10 cellular contexts compared by ENCODE assay signal in genomic region chr16:81608515-81609209, GRCh38.
DNase-seq lines count a peak whose midpoint lies in the region; ATAC-seq lines count a peak whose summit lies in the region.
"Had no signal": no experiment of that assay in that cellular context is flagged by ENCODE, and none has a peak within 500 bp of the region (broad histone marks: within the 10 kb centered on the region; RNA-seq: fewer than 3 reads in every experiment).

No MANE protein-coding gene starts in this region.

- H3K36me3 Mint-ChIP-seq in central memory CD8-positive, alpha-beta T cell (ENCODE audit: insufficient read depth), result peaks cover 8% of the 10 kb centered on the region
- H3K36me3 Mint-ChIP-seq in naive B cell, result peaks cover 0 to 5% of the 10 kb centered on the region in 2 donors

- ATAC-seq in HG03135 (IDR thresholded peaks at IDR 0.05; ENCODE audit: unreplicated experiment), result peak; percentile 49
- ATAC-seq in central memory CD8-positive, alpha-beta T cell (replicated peaks; ENCODE audit: extremely low read depth, poor library complexity, severe bottlenecking), result no peak
- peak; percentile 80 to 83 for ATAC-seq in naive B cell (ENCODE audit: low read depth in 2 of 2)
- no peak for ATAC-seq in GM21737 (IDR thresholded peaks at IDR 0.05; ENCODE audit: unreplicated experiment)

- H3K9me3 Mint-ChIP-seq in central memory CD8-positive, alpha-beta T cell, result no peaks in the 10 kb centered on the region
- H3K9me3 Mint-ChIP-seq in naive B cell, result no peaks in the 10 kb centered on the region

- H3K27me3 Mint-ChIP-seq in central memory CD8-positive, alpha-beta T cell, result no peaks in the 10 kb centered on the region
- no peaks in the 10 kb centered on the region for H3K27me3 Mint-ChIP-seq in naive B cell

- H3K4me1 Mint-ChIP-seq in central memory CD8-positive, alpha-beta T cell, result peaks cover 34% of the 10 kb centered on the region
- H3K4me1 Mint-ChIP-seq in naive B cell, result peaks cover 27 to 48% (median 35%) of the 10 kb centered on the region in 3 donors

- peak overlapping the region; percentile 82 for H3K27ac Mint-ChIP-seq in central memory CD8-positive, alpha-beta T cell (ENCODE audit: low read depth)
- H3K27ac Mint-ChIP-seq in naive B cell, result peak overlapping the region in 5 of 6 donors; percentile 63 to 86 (median 81)

- DNase-seq in CD1c-positive myeloid dendritic cell (ENCODE audit: extremely low spot score) (peak; percentile 54), naive B cell (peak; percentile 23), SW480 (ENCODE audit: low spot score) (no peak), NCI-H1694 treated with DMSO at 0.1 percent for 48 hours (lab: John Stamatoyannopoulos, UW) (no peak), NCI-H2227 treated with DMSO at 0.1 percent for 48 hours (lab: John Stamatoyannopoulos, UW) (no peak)
- no peak for DNase-seq in central memory CD8-positive, alpha-beta T cell (ENCODE audit: low spot score in 2 of 2)
- DNase-seq: DMS79 treated with DMSO at 0.1 percent for 48 hours, SJCRH30 had no signal

- H3K4me3 Mint-ChIP-seq in central memory CD8-positive, alpha-beta T cell, result no peak overlapping the region
- no peak overlapping the region for H3K4me3 Mint-ChIP-seq in naive B cell

Comparison
In these comparisons a context has a peak if more than half of its experiments do, and no peak if none do; other contexts are left out.
1. DNase-seq: peak in CD1c-positive myeloid dendritic cell (single experiment) and naive B cell (single experiment); none in central memory CD8-positive, alpha-beta T cell (0 of 2), SW480 (single experiment), NCI-H1694 treated with DMSO at 0.1 percent for 48 hours (single experiment) and NCI-H2227 treated with DMSO at 0.1 percent for 48 hours (single experiment).
2. ATAC-seq: peak in HG03135 (single experiment) and naive B cell (2 of 2); none in central memory CD8-positive, alpha-beta T cell (single experiment) and GM21737 (single experiment).